Comparison of ENCODE assay signal across 12 cellular contexts in the genomic region with DNA sequence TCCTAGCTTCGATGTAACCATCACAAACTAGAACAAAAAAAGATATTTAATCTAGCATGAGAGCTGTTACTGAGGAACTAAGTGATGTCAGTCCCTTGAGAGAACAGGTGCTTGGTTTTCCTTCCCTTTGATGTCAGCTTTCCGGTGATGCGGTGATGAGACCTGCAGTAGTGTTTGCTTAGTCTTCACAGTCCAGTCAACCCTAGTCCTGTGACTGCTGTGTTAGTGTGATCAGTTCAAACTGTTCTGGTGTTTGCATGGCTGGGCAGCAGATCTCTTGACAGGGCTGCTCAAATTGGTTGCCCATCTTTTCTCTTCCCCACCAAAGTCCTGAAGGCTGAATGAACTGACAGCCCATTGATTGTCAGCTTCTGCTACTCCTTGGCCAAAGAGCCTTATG.
DNase-seq lines count a peak whose midpoint lies in the region; ATAC-seq, FAIRE-seq and TF ChIP-seq lines count a peak whose summit lies in the region.
"Had no signal": no experiment of that assay in that cellular context is flagged by ENCODE, and none has a peak within 500 bp of the region (broad histone marks: within the 10 kb centered on the region; RNA-seq: fewer than 3 reads in every experiment).

No MANE protein-coding gene starts in this region.

- peak; percentile 34 for DNase-seq in central memory CD4-positive, alpha-beta T cell
- DNase-seq in ureter (ENCODE audit: low spot score) = no peak
- DNase-seq in GM23338 (ENCODE audit: low spot score) = no peak
- no peak for DNase-seq in GM19239 (ENCODE audit: insufficient read length, low spot score)
- DNase-seq in stimulated activated CD8-positive, alpha-beta memory T cell treated with anti-CD3 and anti-CD28 coated beads, Interleukin-4, amount 100 ng/mL, for 48 hours = no peak
- DNase-seq: GDM1, ovary had no signal

- H4K20me1 ChIP-seq in GM23338 (replicated peaks; ENCODE audit: insufficient read depth) = no peaks in the 10 kb centered on the region

- H3K9me2 ChIP-seq in GM23338 (ENCODE audit: insufficient read depth) = no peaks in the 10 kb centered on the region

- no peak overlapping the region for H3K27ac ChIP-seq in GM23338 (ENCODE audit: low read depth)
- H3K27ac ChIP-seq: KMS-11, ovary had no signal

- no peaks in the 10 kb centered on the region for H3F3A ChIP-seq in GM23338 (replicated peaks; ENCODE audit: low read depth)

- peaks cover 0 to 5% (median 0%) of the 10 kb centered on the region in 3 donors for H3K9me3 Mint-ChIP-seq in IgD-negative memory B cell
- H3K9me3 Mint-ChIP-seq in GM23338 = no peaks in the 10 kb centered on the region; the same call in 2 of the 3 replicates

- H3K4me1 Mint-ChIP-seq in IgD-negative memory B cell (peaks cover 6 to 23% (median 21%) of the 10 kb centered on the region in 3 donors), GM23338 (peaks cover 3% of the 10 kb centered on the region)

- H3K27ac Mint-ChIP-seq in IgD-negative memory B cell = peak overlapping the region; percentile 47 to 96 (median 93)
- no peak overlapping the region for H3K27ac Mint-ChIP-seq in GM23338

- H3K36me3 Mint-ChIP-seq in IgD-negative memory B cell (peaks cover 5% of the 10 kb centered on the region), GM23338 (ENCODE audit: low read depth) (no peaks in the 10 kb centered on the region)

- H3K27me3 ChIP-seq in GM23338 (ENCODE audit: insufficient read depth) = no peaks in the 10 kb centered on the region
- H3K27me3 ChIP-seq: ovary had no signal

- no peaks in the 10 kb centered on the region for H3K79me2 ChIP-seq in GM23338 (replicated peaks; ENCODE audit: insufficient read depth)

- H3K4me2 ChIP-seq in GM23338 = no peak overlapping the region
- H3K4me2 ChIP-seq: KMS-11 had no signal

- H3K4me1 ChIP-seq in GM23338 (ENCODE audit: insufficient read depth) = no peaks in the 10 kb centered on the region

- H3K4me3 ChIP-seq in GM23338 = no peak overlapping the region
- H3K4me3 ChIP-seq: ovary had no signal

- H2AFZ ChIP-seq in GM23338 = no peak overlapping the region

- TF ChIP-seq CTCF in GM23338 (conservative IDR thresholded peaks at IDR 0.05; ENCODE audit: low read depth in 2 of 2) = no peak

- FAIRE-seq in GM19239 (lab: Jason Lieb, UNC) = no peak
- FAIRE-seq: astrocyte had no signal

- H3K4me3 Mint-ChIP-seq in IgD-negative memory B cell (peak overlapping the region in 3 of 4 donors; percentile 0 to 88 (median 61)), GM23338 (no peak overlapping the region)

- no peaks in the 10 kb centered on the region for H3K36me3 ChIP-seq in GM23338 (ENCODE audit: insufficient read depth)
- H3K36me3 ChIP-seq: ovary had no signal

- H3K27me3 Mint-ChIP-seq in IgD-negative memory B cell = peaks cover 1% of the 10 kb centered on the region
- H3K27me3 Mint-ChIP-seq in GM23338 (ENCODE audit: insufficient read depth, low read depth, poor library complexity) = no peaks in the 10 kb centered on the region

- peak; percentile 92 for ATAC-seq in GM18517 (IDR thresholded peaks at IDR 0.05; ENCODE audit: unreplicated experiment)
- ATAC-seq in GM21786 (IDR thresholded peaks at IDR 0.05; ENCODE audit: unreplicated experiment) = peak; percentile 87
- no peak for ATAC-seq in GM23338

TF ChIP-seq in GM23338, 12 proteins besides CTCF, POLR2A, EP300 and RAD21 (continues in another document):
- TF ChIP-seq NANOG (IDR thresholded peaks at IDR 0.05; ENCODE audit: borderline replicate concordance) (no peak), STAT1 (IDR thresholded peaks at IDR 0.05; ENCODE audit: unreplicated experiment) (no peak), CREB1 (CRISPR knock-in tag; IDR thresholded peaks at IDR 0.05; ENCODE audit: low read depth) (no peak), POLR2AphosphoS5 (IDR thresholded peaks at IDR 0.05; ENCODE audit: low read depth) (no peak), ZNF331 (CRISPR knock-in tag; IDR thresholded peaks at IDR 0.05; ENCODE audit: low read depth) (no peak), EZH2 (IDR thresholded peaks at IDR 0.05; ENCODE audit: low read depth, unreplicated experiment) (no peak), EZH2phosphoT487 (IDR thresholded peaks at IDR 0.05; ENCODE audit: unreplicated experiment) (no peak), JUNB (IDR thresholded peaks at IDR 0.05; ENCODE audit: unreplicated experiment) (no peak)
- TF ChIP-seq, protein P1, sequence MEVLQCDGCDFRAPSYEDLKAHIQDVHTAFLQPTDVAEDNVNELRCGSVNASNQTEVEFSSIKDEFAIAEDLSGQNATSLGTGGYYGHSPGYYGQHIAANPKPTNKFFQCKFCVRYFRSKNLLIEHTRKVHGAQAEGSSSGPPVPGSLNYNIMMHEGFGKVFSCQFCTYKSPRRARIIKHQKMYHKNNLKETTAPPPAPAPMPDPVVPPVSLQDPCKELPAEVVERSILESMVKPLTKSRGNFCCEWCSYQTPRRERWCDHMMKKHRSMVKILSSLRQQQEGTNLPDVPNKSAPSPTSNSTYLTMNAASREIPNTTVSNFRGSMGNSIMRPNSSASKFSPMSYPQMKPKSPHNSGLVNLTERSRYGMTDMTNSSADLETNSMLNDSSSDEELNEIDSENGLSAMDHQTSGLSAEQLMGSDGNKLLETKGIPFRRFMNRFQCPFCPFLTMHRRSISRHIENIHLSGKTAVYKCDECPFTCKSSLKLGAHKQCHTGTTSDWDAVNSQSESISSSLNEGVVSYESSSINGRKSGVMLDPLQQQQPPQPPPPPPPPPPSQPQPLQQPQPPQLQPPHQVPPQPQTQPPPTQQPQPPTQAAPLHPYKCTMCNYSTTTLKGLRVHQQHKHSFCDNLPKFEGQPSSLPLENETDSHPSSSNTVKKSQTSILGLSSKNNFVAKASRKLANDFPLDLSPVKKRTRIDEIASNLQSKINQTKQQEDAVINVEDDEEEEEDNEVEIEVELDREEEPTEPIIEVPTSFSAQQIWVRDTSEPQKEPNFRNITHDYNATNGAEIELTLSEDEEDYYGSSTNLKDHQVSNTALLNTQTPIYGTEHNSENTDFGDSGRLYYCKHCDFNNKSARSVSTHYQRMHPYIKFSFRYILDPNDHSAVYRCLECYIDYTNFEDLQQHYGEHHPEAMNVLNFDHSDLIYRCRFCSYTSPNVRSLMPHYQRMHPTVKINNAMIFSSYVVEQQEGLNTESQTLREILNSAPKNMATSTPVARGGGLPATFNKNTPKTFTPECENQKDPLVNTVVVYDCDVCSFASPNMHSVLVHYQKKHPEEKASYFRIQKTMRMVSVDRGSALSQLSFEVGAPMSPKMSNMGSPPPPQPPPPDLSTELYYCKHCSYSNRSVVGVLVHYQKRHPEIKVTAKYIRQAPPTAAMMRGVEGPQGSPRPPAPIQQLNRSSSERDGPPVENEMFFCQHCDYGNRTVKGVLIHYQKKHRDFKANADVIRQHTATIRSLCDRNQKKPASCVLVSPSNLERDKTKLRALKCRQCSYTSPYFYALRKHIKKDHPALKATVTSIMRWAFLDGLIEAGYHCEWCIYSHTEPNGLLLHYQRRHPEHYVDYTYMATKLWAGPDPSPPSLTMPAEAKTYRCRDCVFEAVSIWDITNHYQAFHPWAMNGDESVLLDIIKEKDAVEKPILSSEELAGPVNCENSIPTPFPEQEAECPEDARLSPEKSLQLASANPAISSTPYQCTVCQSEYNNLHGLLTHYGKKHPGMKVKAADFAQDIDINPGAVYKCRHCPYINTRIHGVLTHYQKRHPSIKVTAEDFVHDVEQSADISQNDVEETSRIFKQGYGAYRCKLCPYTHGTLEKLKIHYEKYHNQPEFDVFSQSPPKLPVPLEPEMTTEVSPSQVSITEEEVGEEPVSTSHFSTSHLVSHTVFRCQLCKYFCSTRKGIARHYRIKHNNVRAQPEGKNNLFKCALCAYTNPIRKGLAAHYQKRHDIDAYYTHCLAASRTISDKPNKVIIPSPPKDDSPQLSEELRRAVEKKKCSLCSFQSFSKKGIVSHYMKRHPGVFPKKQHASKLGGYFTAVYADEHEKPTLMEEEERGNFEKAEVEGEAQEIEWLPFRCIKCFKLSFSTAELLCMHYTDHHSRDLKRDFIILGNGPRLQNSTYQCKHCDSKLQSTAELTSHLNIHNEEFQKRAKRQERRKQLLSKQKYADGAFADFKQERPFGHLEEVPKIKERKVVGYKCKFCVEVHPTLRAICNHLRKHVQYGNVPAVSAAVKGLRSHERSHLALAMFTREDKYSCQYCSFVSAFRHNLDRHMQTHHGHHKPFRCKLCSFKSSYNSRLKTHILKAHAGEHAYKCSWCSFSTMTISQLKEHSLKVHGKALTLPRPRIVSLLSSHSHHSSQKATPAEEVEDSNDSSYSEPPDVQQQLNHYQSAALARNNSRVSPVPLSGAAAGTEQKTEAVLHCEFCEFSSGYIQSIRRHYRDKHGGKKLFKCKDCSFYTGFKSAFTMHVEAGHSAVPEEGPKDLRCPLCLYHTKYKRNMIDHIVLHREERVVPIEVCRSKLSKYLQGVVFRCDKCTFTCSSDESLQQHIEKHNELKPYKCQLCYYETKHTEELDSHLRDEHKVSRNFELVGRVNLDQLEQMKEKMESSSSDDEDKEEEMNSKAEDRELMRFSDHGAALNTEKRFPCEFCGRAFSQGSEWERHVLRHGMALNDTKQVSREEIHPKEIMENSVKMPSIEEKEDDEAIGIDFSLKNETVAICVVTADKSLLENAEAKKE (CRISPR knock-in tag; IDR thresholded peaks at IDR 0.05) = no peak
- TF ChIP-seq, protein P2, sequence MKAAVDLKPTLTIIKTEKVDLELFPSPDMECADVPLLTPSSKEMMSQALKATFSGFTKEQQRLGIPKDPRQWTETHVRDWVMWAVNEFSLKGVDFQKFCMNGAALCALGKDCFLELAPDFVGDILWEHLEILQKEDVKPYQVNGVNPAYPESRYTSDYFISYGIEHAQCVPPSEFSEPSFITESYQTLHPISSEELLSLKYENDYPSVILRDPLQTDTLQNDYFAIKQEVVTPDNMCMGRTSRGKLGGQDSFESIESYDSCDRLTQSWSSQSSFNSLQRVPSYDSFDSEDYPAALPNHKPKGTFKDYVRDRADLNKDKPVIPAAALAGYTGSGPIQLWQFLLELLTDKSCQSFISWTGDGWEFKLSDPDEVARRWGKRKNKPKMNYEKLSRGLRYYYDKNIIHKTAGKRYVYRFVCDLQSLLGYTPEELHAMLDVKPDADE (IDR thresholded peaks at IDR 0.05) = no peak
